1 cellular context compared by ENCODE assay signal in genomic region chrX:25523574-25523973, GRCh38.
TF ChIP-seq lines count a peak whose summit lies in the region.

No MANE protein-coding gene starts in this region.

TF ChIP-seq in H1, 55 proteins besides CTCF, POLR2A, EP300 and RAD21 (continued from another document):
- no peak for TF ChIP-seq ATF3 (IDR thresholded peaks at IDR 0.05; ENCODE audit: insufficient read depth, low read depth, low read length)
- no peak for TF ChIP-seq SP2 (IDR thresholded peaks at IDR 0.05; ENCODE audit: low read length)
- TF ChIP-seq KDM5A (IDR thresholded peaks at IDR 0.05; ENCODE audit: low read length): no peak
- no peak for TF ChIP-seq MAX (IDR thresholded peaks at IDR 0.05)
- TF ChIP-seq RNF2 (IDR thresholded peaks at IDR 0.05; ENCODE audit: borderline replicate concordance, low read depth, low read length, missing control alignments, poor library complexity, severe bottlenecking): no peak
- TF ChIP-seq JUN (IDR thresholded peaks at IDR 0.05; ENCODE audit: low read depth, low read length): no peak
- TF ChIP-seq SAP30 (IDR thresholded peaks at IDR 0.05; ENCODE audit: insufficient read depth, insufficient replicate concordance, low read length): no peak
- no peak for TF ChIP-seq TAF7 (optimal IDR thresholded peaks at IDR 0.05; ENCODE audit: borderline replicate concordance, low read depth, low read length)
- TF ChIP-seq MAFK (IDR thresholded peaks at IDR 0.05; ENCODE audit: low read depth, low read length): no peak
